In the genomic region with DNA sequence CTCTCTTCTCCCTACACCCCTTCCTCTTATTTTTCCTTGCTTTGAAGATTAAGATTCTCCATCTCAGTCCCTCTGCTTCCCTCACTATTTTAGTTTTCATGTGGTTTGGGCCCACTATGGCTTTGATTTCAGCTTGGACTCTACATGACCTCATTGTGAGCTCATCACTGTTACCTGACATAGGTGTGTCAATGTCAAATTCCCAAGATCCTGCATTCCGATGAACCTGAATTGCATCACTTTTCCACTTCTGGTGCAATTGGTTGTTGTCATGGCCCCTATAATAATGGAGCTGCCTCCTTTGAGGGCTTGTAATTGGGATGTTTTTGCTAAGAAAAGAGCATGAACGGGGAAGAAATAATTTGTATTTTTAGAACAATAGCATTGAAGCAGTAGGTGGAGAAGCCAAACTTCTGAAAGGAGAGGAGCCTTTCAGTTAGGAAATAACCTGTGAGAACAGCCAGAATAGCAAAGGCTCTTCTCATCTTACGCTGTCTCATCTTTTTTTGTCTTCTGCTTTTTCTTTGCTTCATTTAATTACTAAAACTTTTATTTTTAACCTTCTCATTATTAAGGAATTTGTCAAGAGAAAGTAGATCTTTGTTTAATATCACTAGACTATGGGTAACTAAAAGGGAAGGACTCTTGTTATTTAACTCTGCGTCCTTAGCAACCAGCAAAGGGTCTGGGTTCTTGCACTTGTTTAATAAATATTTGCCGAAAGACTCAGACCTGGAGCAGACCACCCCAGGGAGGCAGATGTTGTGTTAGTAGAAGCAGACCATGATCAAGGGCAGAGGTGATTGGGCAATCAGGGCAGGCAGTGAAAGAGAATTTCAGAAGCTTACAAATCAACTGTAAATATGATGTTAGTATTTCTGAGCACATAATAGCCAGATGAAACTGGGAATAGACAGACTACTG, we compare ENCODE assay signal across 1 cellular context.
TF ChIP-seq lines count a peak whose summit lies in the region.

No MANE protein-coding gene starts in this region.

TF ChIP-seq in HEK293, 187 proteins besides CTCF, POLR2A, EP300 and RAD21 (continued from another document):
- TF ChIP-seq ZBTB21 (tag by site-specific recombination; IDR thresholded peaks at IDR 0.05) = peak; percentile 10; the same call in 1 of the 2 replicates
- no peak for TF ChIP-seq ZNF148 (tag by site-specific recombination; IDR thresholded peaks at IDR 0.05; ENCODE audit: borderline replicate concordance)
- TF ChIP-seq, protein P1, sequence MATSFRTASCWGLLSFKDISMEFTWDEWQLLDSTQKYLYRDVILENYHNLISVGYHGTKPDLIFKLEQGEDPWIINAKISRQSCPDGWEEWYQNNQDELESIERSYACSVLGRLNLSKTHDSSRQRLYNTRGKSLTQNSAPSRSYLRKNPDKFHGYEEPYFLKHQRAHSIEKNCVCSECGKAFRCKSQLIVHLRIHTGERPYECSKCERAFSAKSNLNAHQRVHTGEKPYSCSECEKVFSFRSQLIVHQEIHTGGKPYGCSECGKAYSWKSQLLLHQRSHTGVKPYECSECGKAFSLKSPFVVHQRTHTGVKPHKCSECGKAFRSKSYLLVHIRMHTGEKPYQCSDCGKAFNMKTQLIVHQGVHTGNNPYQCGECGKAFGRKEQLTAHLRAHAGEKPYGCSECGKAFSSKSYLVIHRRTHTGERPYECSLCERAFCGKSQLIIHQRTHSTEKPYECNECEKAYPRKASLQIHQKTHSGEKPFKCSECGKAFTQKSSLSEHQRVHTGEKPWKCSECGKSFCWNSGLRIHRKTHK (tag by site-specific recombination; IDR thresholded peaks at IDR 0.05) = 0 out of 2 replicates have a peak, but pooled peaks have one; percentile 24
- TF ChIP-seq MEIS1 (CRISPR knock-in tag; IDR thresholded peaks at IDR 0.05; ENCODE audit: borderline replicate concordance) = no peak
- 0 out of 2 replicates have a peak, but pooled peaks have one; percentile 24 for TF ChIP-seq PRDM1 (tag by site-specific recombination; IDR thresholded peaks at IDR 0.05)
- TF ChIP-seq PRDM10 (tag by site-specific recombination; IDR thresholded peaks at IDR 0.05) = peak; percentile 53; the same call in 1 of the 2 replicates
- TF ChIP-seq ATF2 (tag by site-specific recombination; IDR thresholded peaks at IDR 0.05; ENCODE audit: low read depth) = peak; percentile 43; the same call in 1 of the 2 replicates
- 0 out of 2 replicates have a peak, but pooled peaks have one; percentile 34 for TF ChIP-seq ZNF169 (tag by site-specific recombination; IDR thresholded peaks at IDR 0.05)
TF ChIP-seq in HEK293: peak in this region for 6.
